14 cellular contexts compared by ENCODE assay signal in the genomic region with DNA sequence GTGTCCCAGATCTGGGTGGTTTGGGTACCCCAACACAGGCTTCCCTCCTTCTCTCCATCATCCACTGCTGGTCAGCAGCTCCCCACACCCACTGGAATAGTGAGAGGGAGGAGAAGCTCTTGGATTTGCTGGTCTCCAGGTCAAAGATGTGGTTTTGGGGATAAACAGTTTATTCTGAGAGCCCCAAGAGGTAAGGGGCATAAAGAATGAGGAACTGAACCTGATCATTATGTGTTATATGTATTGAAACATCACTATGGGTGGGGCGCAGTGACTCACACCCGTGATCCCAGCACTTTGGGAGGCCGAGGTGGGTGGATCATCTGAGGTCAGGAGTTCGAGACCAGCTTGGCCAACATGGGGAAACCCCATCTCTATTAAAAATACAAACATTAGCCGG. TPM values are rescaled to one million over a fixed set of nuclear protein-coding genes. Genes with fewer than 3 reads are reported as not detected.
A peak's percentile ranks its signal among the peaks of the same experiment; 100 is the strongest.
DNase-seq lines count a peak whose midpoint lies in the region; ATAC-seq, FAIRE-seq and TF ChIP-seq lines count a peak whose summit lies in the region.
"Had no signal": no experiment of that assay in that cellular context is flagged by ENCODE, and none has a peak within 500 bp of the region (broad histone marks: within the 10 kb centered on the region; RNA-seq: fewer than 3 reads in every experiment).

No MANE protein-coding gene starts in this region.

- TF ChIP-seq RAD21 in K562 (CRISPR knock-in tag; conservative IDR thresholded peaks at IDR 0.05 in 1 of 2, IDR thresholded peaks at IDR 0.05 in 1 of 2), result no peak

- TF ChIP-seq CTCF in K562 (IDR thresholded peaks at IDR 0.05 in 2 of 3, conservative IDR thresholded peaks at IDR 0.05 in 1 of 3; ENCODE audit: insufficient read depth in 2 of 3, low read depth in 1 of 3, low read length in 3 of 3), result no peak

- no peaks in the 10 kb centered on the region for H3K79me2 ChIP-seq in K562 (ENCODE audit: control insufficient read depth, insufficient read depth, low read length)

- peak overlapping the region; percentile 38 to 45 for H3K4me3 Mint-ChIP-seq in stimulated activated naive CD8-positive, alpha-beta T cell treated with anti-CD3 and anti-CD28 coated beads, Interleukin-15, amount 100 ng/mL, for 72 hours
- H3K4me3 Mint-ChIP-seq: WTC11 had no signal

- H3K9me3 ChIP-seq in K562 (replicated peaks; ENCODE audit: control insufficient read depth, insufficient read depth, low read depth, low read length), result no peaks in the 10 kb centered on the region
- H3K9me3 ChIP-seq: BE2C had no signal

- no peak overlapping the region for H3K9ac ChIP-seq in K562 (ENCODE audit: insufficient read depth in 1 of 2, low read depth in 2 of 2, low read length in 2 of 2)

- peak; percentile 31 for DNase-seq in stimulated activated CD4-positive, alpha-beta T cell treated with anti-CD3 and anti-CD28 coated beads, Interleukin-1b, Interleukin-23, amount 100 ng/mL, for 48 hours
- no peak for DNase-seq in stimulated activated CD4-positive, alpha-beta T cell treated with anti-CD3 and anti-CD28 coated beads, Interleukin-2, amount 100 ng/mL, for 48 hours
- DNase-seq in RCC 7860 (ENCODE audit: low spot score) (peak; percentile 6), K562 (ENCODE audit: extremely low read depth in 1 of 4, low spot score in 3 of 4) (peak in 1 of 4 experiments; percentile 43), NCI-H82 treated with DMSO at 0.1 percent for 48 hours (lab: John Stamatoyannopoulos, UW; ENCODE audit: unreplicated experiment) (no peak), SHP77 (lab: John Stamatoyannopoulos, UW) (no peak)
- DNase-seq in stimulated activated naive CD8-positive, alpha-beta T cell treated with anti-CD3 and anti-CD28 coated beads, Interleukin-15, amount 100 ng/mL, for 72 hours, result peak in 1 of 2 donors; percentile 49
- DNase-seq: BE2C, glutamatergic neuron, NCI-H2227 treated with DMSO at 0.1 percent for 48 hours, nucleus accumbens had no signal

- H3K4me3 ChIP-seq in K562, result no peak overlapping the region

- no peaks in the 10 kb centered on the region for H3K27me3 Mint-ChIP-seq in stimulated activated naive CD8-positive, alpha-beta T cell treated with anti-CD3 and anti-CD28 coated beads, Interleukin-15, amount 100 ng/mL, for 72 hours

- intact Hi-C loops in K562 (cut with micrococcal nuclease), result no loop called here

- H3K36me3 ChIP-seq in K562 (ENCODE audit: control insufficient read depth, insufficient read depth, low read length), result no peaks in the 10 kb centered on the region
- H3K36me3 ChIP-seq: BE2C had no signal

- no peak overlapping the region; the same call in 1 of the 2 replicates for H3K4me2 ChIP-seq in K562 (ENCODE audit: insufficient read depth, low read length)

- no peak for ATAC-seq in K562
- no peak for ATAC-seq in stimulated activated naive CD8-positive, alpha-beta T cell treated with anti-CD3 and anti-CD28 coated beads, Interleukin-15, amount 100 ng/mL, for 72 hours
- no peak for ATAC-seq in GM18502 (IDR thresholded peaks at IDR 0.05; ENCODE audit: poor library complexity, unreplicated experiment)
- ATAC-seq: WTC11 had no signal

- peaks cover 28 to 42% of the 10 kb centered on the region in 2 experiments for H3K4me1 ChIP-seq in K562 (replicated peaks in 1 of 2; ENCODE audit: control insufficient read depth in 2 of 2, insufficient read depth in 2 of 2, low read length in 2 of 2)
- H3K4me1 ChIP-seq: BE2C had no signal

- CTCF ChIA-PET in K562 (lab: Yijun Ruan, JAX; ENCODE audit: low intra/inter-chr PET ratio), result no interaction called here

- in situ Hi-C loops in K562 (cut with MboI), result loop anchor here (10.0 kb wide), 1 partner anchor 319 kb away; the partner anchor contains the start of genes PRMT7 and SLC7A6OS

- H3K4me1 Mint-ChIP-seq in stimulated activated naive CD8-positive, alpha-beta T cell treated with anti-CD3 and anti-CD28 coated beads, Interleukin-15, amount 100 ng/mL, for 72 hours, result peaks cover 71% of the 10 kb centered on the region
- H3K4me1 Mint-ChIP-seq: WTC11 had no signal

- peak overlapping the region; percentile 69 to 91 for H3K27ac Mint-ChIP-seq in stimulated activated naive CD8-positive, alpha-beta T cell treated with anti-CD3 and anti-CD28 coated beads, Interleukin-15, amount 100 ng/mL, for 72 hours
- H3K27ac Mint-ChIP-seq: WTC11 had no signal

- TF ChIP-seq EP300 in K562 (IDR thresholded peaks at IDR 0.05; ENCODE audit: low read length), result no peak

- BruUV-seq in K562 (replicated peaks; lab: Mats Ljungman, UMichigan), result no TSS peak

- peak overlapping the region; percentile 22; the same call in 1 of the 2 replicates for H2AFZ ChIP-seq in K562 (ENCODE audit: low read depth, low read length)

- H3K9me3 Mint-ChIP-seq in stimulated activated naive CD8-positive, alpha-beta T cell treated with anti-CD3 and anti-CD28 coated beads, Interleukin-15, amount 100 ng/mL, for 72 hours, result no peaks in the 10 kb centered on the region

- H4K20me1 ChIP-seq in K562 (replicated peaks; ENCODE audit: control insufficient read depth, insufficient read depth, low read length), result no peaks in the 10 kb centered on the region

- H3K27ac ChIP-seq in K562 (ENCODE audit: extremely low read depth, low read depth, low read length), result no peak overlapping the region
- H3K27ac ChIP-seq: RWPE1 had no signal

- H3K9me1 ChIP-seq in K562 (ENCODE audit: control insufficient read depth, insufficient read depth, low read length), result no peaks in the 10 kb centered on the region

- no peak for TF ChIP-seq POLR2A in K562 (conservative IDR thresholded peaks at IDR 0.05)

- POLR2A ChIA-PET in K562 (lab: Yijun Ruan, JAX), result interaction anchor here (0.6 to 1.7 kb wide), 3 partner anchors 11 to 39 kb away, joined by 3 to 7 read pairs (median 4); no protein-coding TSS in a partner anchor

- no peak for FAIRE-seq in RCC 7860 (lab: Jason Lieb, UNC)
- FAIRE-seq in K562 (lab: Jason Lieb, UNC), result no peak

- WGBS in K562 (ENCODE audit: insufficient coverage, low coverage, missing lambda C conversion rate), result 43% methylated on average over 5 of the region's 5 CpGs

- no peaks in the 10 kb centered on the region for H3K27me3 ChIP-seq in K562 (ENCODE audit: control insufficient read depth in 2 of 2, insufficient read depth in 2 of 2, low read length in 2 of 2)
- H3K27me3 ChIP-seq: BE2C had no signal

RNA-seq across cellular contexts. Expression of gene DPEP2, which starts 3.9 kb away (rescaled TPM):
- total RNA-seq in K562 (2011; cell fraction: chromatin; rRNA removed; ENCODE audit: low replicate concordance), result 2.4 and 7.0 TPM in 2 replicates
- 3.7 and 4.3 TPM in 2 replicates for total RNA-seq in K562 (2011; cell fraction: nucleolus; rRNA removed)
- total RNA-seq in K562 (2011; cell fraction: nucleoplasm; rRNA removed), result 3.2 and 4.1 TPM in 2 replicates
- total RNA-seq in K562 (2014; rRNA removed), result 0.14 and 1.3 TPM in 2 replicates
- 0.18 and 0.35 TPM in 2 replicates for total RNA-seq in K562 (2014; rRNA removed; fragmentation: Illumina TruSeq; extraction: Trizol)
- 0.49 and 0.76 TPM in 2 replicates for total RNA-seq in K562 (2015; rRNA removed; fragmentation: Illumina TruSeq; extraction: Trizol)
- 0.85 and 1.2 TPM in 2 replicates for total RNA-seq in K562 (2021)
- polyA plus RNA-seq in K562 (2011; rRNA removed), result 0.81 and 1.6 TPM in 2 replicates
- 1.5 and 3.0 TPM in 2 replicates for polyA plus RNA-seq in K562 (2011; cell fraction: cytosol; rRNA removed)
- polyA plus RNA-seq in K562 (2011; cell fraction: nucleus; rRNA removed), result 3.3 and 4.5 TPM in 2 replicates
- 1.7 and 6.2 TPM in 2 replicates for polyA plus RNA-seq in K562 (2012)
- 0.70 and 1.00 TPM in 2 replicates for polyA plus RNA-seq in K562 (2014; fragmentation: Illumina TruSeq; extraction: Trizol)
- under 1 TPM; 0.24 to 0.38 TPM for polyA plus RNA-seq in K562 (2014; fragmentation: Nextera tagmentation; extraction: Ambion mirVana)
- polyA plus RNA-seq in K562 (2014; rRNA removed), result 0.36 and 0.81 TPM in 2 replicates
- polyA minus RNA-seq in K562 (2011; rRNA and poly(A)+ RNA removed), result 0.95 and 1.2 TPM in 2 replicates
- polyA minus RNA-seq in K562 (2011; cell fraction: cytosol; rRNA and poly(A)+ RNA removed), result not detected in 2 replicates
- 1.1 and 2.0 TPM in 2 replicates for polyA minus RNA-seq in K562 (2011; cell fraction: nucleus; rRNA and poly(A)+ RNA removed)

RNA-seq across cellular contexts. Expression of gene DPEP3, which starts 15.1 kb away (rescaled TPM):
- not detected in 2 replicates for total RNA-seq in K562 (2011; cell fraction: chromatin; rRNA removed; ENCODE audit: low replicate concordance)
- not detected in 2 replicates for total RNA-seq in K562 (2011; cell fraction: nucleolus; rRNA removed)
- not detected in 2 replicates for total RNA-seq in K562 (2011; cell fraction: nucleoplasm; rRNA removed)
- total RNA-seq in K562 (2014; rRNA removed) (not detected in 2 replicates), K562 (2014; rRNA removed; fragmentation: Illumina TruSeq; extraction: Trizol) (not detected in 2 replicates), K562 (2015; rRNA removed; fragmentation: Illumina TruSeq; extraction: Trizol) (not detected in 2 replicates), K562 (2021) (not detected in 2 replicates)
- polyA plus RNA-seq in K562 (2011; rRNA removed) (not detected in 2 replicates), K562 (2014; fragmentation: Illumina TruSeq; extraction: Trizol) (not detected in 2 replicates), K562 (2014; fragmentation: Nextera tagmentation; extraction: Ambion mirVana) (not detected), K562 (2014; rRNA removed) (not detected in 2 replicates)
- 0.06 TPM in 1 of 2 replicates, not detected in the other for polyA plus RNA-seq in K562 (2011; cell fraction: cytosol; rRNA removed)
- 0.07 TPM in 1 of 2 replicates, not detected in the other for polyA plus RNA-seq in K562 (2011; cell fraction: nucleus; rRNA removed)
- not detected in 2 replicates for polyA plus RNA-seq in K562 (2012)
- polyA minus RNA-seq in K562 (2011; rRNA and poly(A)+ RNA removed), result not detected in 2 replicates
- polyA minus RNA-seq in K562 (2011; cell fraction: cytosol; rRNA and poly(A)+ RNA removed), result not detected in 2 replicates
- not detected in 2 replicates for polyA minus RNA-seq in K562 (2011; cell fraction: nucleus; rRNA and poly(A)+ RNA removed)

RNA-seq across cellular contexts. Expression of gene DPEP2NB, which starts 20.3 kb away (rescaled TPM):
- not detected in 2 replicates for total RNA-seq in K562 (2011; cell fraction: chromatin; rRNA removed; ENCODE audit: low replicate concordance)
- total RNA-seq in K562 (2011; cell fraction: nucleolus; rRNA removed), result not detected in 2 replicates
- total RNA-seq in K562 (2011; cell fraction: nucleoplasm; rRNA removed), result not detected in 2 replicates
- not detected in 2 replicates for total RNA-seq in K562 (2014; rRNA removed)
- not detected in 2 replicates for total RNA-seq in K562 (2014; rRNA removed; fragmentation: Illumina TruSeq; extraction: Trizol)
- not detected in 2 replicates for total RNA-seq in K562 (2015; rRNA removed; fragmentation: Illumina TruSeq; extraction: Trizol)
- not detected in 2 replicates for total RNA-seq in K562 (2021)
- not detected in 2 replicates for polyA plus RNA-seq in K562 (2011; rRNA removed)
- polyA plus RNA-seq in K562 (2011; cell fraction: cytosol; rRNA removed), result not detected in 2 replicates
- polyA plus RNA-seq in K562 (2011; cell fraction: nucleus; rRNA removed), result not detected in 2 replicates
- polyA plus RNA-seq in K562 (2012), result 0.07 TPM in 1 of 2 replicates, not detected in the other
- polyA plus RNA-seq in K562 (2014; fragmentation: Illumina TruSeq; extraction: Trizol), result not detected in 2 replicates
- polyA plus RNA-seq in K562 (2014; fragmentation: Nextera tagmentation; extraction: Ambion mirVana), result not detected
- not detected in 2 replicates for polyA plus RNA-seq in K562 (2014; rRNA removed)
- not detected in 2 replicates for polyA minus RNA-seq in K562 (2011; rRNA and poly(A)+ RNA removed)
- not detected in 2 replicates for polyA minus RNA-seq in K562 (2011; cell fraction: cytosol; rRNA and poly(A)+ RNA removed)
- polyA minus RNA-seq in K562 (2011; cell fraction: nucleus; rRNA and poly(A)+ RNA removed), result not detected in 2 replicates
- total RNA-seq: WTC11 had no signal

RNA-seq across cellular contexts. Expression of gene SLC12A4, which starts 27.0 kb away (rescaled TPM):
- 178 and 539 TPM in 2 replicates for total RNA-seq in K562 (2011; cell fraction: chromatin; rRNA removed; ENCODE audit: low replicate concordance)
- total RNA-seq in K562 (2011; cell fraction: nucleolus; rRNA removed), result 265 and 279 TPM in 2 replicates
- 167 and 175 TPM in 2 replicates for total RNA-seq in K562 (2011; cell fraction: nucleoplasm; rRNA removed)
- total RNA-seq in K562 (2014; rRNA removed) (15.0 and 16.9 TPM in 2 replicates), K562 (2014; rRNA removed; fragmentation: Illumina TruSeq; extraction: Trizol) (9.9 and 10.0 TPM in 2 replicates), K562 (2015; rRNA removed; fragmentation: Illumina TruSeq; extraction: Trizol) (10.4 and 11.6 TPM in 2 replicates), K562 (2021) (32.8 and 43.5 TPM in 2 replicates)
- polyA plus RNA-seq in K562 (2011; rRNA removed) (22.9 and 48.4 TPM in 2 replicates), K562 (2014; fragmentation: Illumina TruSeq; extraction: Trizol) (24.1 and 30.0 TPM in 2 replicates), K562 (2014; fragmentation: Nextera tagmentation; extraction: Ambion mirVana) (1 to 10 TPM in 1 of 2 experiments, under 1 TPM in 1; 0.75 to 1.8 TPM), K562 (2014; rRNA removed) (25.1 and 32.7 TPM in 2 replicates)
- polyA plus RNA-seq in K562 (2011; cell fraction: cytosol; rRNA removed), result 30.2 and 36.7 TPM in 2 replicates
- polyA plus RNA-seq in K562 (2011; cell fraction: nucleus; rRNA removed), result 238 and 295 TPM in 2 replicates
- polyA plus RNA-seq in K562 (2012), result 24.3 and 29.4 TPM in 2 replicates
- 24.9 and 34.3 TPM in 2 replicates for polyA minus RNA-seq in K562 (2011; rRNA and poly(A)+ RNA removed)
- 24.5 and 42.6 TPM in 2 replicates for polyA minus RNA-seq in K562 (2011; cell fraction: cytosol; rRNA and poly(A)+ RNA removed)
- 67.9 and 90.5 TPM in 2 replicates for polyA minus RNA-seq in K562 (2011; cell fraction: nucleus; rRNA and poly(A)+ RNA removed)

RNA-seq across cellular contexts. Expression of gene DDX28, which starts 27.6 kb away (rescaled TPM):
- total RNA-seq in K562 (2011; cell fraction: chromatin; rRNA removed; ENCODE audit: low replicate concordance), result 9.9 and 32.8 TPM in 2 replicates
- 32.9 and 43.2 TPM in 2 replicates for total RNA-seq in K562 (2011; cell fraction: nucleolus; rRNA removed)
- total RNA-seq in K562 (2011; cell fraction: nucleoplasm; rRNA removed), result 15.0 and 22.7 TPM in 2 replicates
- 21.1 and 27.1 TPM in 2 replicates for total RNA-seq in K562 (2014; rRNA removed)
- 13.0 and 13.1 TPM in 2 replicates for total RNA-seq in K562 (2014; rRNA removed; fragmentation: Illumina TruSeq; extraction: Trizol)
- total RNA-seq in K562 (2015; rRNA removed; fragmentation: Illumina TruSeq; extraction: Trizol), result 15.9 and 16.3 TPM in 2 replicates
- total RNA-seq in K562 (2021), result 22.5 and 24.5 TPM in 2 replicates
- polyA plus RNA-seq in K562 (2011; rRNA removed), result 17.6 and 21.9 TPM in 2 replicates
- polyA plus RNA-seq in K562 (2011; cell fraction: cytosol; rRNA removed), result 17.2 and 40.7 TPM in 2 replicates
- polyA plus RNA-seq in K562 (2011; cell fraction: nucleus; rRNA removed), result 12.1 and 14.4 TPM in 2 replicates
- 13.7 and 14.7 TPM in 2 replicates for polyA plus RNA-seq in K562 (2012)
- 13.7 and 15.5 TPM in 2 replicates for polyA plus RNA-seq in K562 (2014; fragmentation: Illumina TruSeq; extraction: Trizol)
- polyA plus RNA-seq in K562 (2014; fragmentation: Nextera tagmentation; extraction: Ambion mirVana), result 1 to 10 TPM; 2.8 to 3.5 TPM
- polyA plus RNA-seq in K562 (2014; rRNA removed), result 24.5 and 28.7 TPM in 2 replicates
- 14.8 and 17.9 TPM in 2 replicates for polyA minus RNA-seq in K562 (2011; rRNA and poly(A)+ RNA removed)
- 7.6 and 12.9 TPM in 2 replicates for polyA minus RNA-seq in K562 (2011; cell fraction: cytosol; rRNA and poly(A)+ RNA removed)
- 15.3 and 25.1 TPM in 2 replicates for polyA minus RNA-seq in K562 (2011; cell fraction: nucleus; rRNA and poly(A)+ RNA removed)

Comparison
In these comparisons a context has a peak if more than half of its experiments do, and no peak if none do; other contexts are left out.
1. DNase-seq: peak in stimulated activated CD4-positive, alpha-beta T cell treated with anti-CD3 and anti-CD28 coated beads, Interleukin-1b, Interleukin-23, amount 100 ng/mL, for 48 hours (single experiment) and RCC 7860 (single experiment); none in stimulated activated CD4-positive, alpha-beta T cell treated with anti-CD3 and anti-CD28 coated beads, Interleukin-2, amount 100 ng/mL, for 48 hours (0 of 2), NCI-H82 treated with DMSO at 0.1 percent for 48 hours (single experiment) and SHP77 (0 of 2).